In the genomic region with DNA sequence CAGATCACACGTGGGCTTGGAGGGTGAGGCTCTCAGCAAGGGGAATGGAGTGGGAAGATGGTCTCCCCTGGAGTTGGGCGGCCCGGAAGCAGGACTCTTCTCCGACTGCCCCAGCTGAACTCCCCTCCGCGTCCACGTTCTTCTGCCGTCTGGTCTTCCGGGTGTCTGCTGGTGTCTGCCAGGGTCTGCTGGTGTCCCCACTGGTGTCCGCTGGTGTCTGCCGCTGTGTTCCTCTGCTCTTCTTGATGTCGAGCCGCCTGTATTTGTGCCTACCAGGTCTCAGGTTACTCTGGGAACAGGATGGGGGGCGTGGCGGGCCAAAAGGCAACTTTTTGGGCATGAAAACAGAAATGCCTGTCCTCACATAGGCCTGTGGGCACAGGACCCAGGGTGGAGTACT, we compare ENCODE assay signal across 33 cellular contexts.
"Had no signal": no experiment of that assay in that cellular context is flagged by ENCODE, and none has a peak within 500 bp of the region (broad histone marks: within the 10 kb centered on the region; RNA-seq: fewer than 3 reads in every experiment).

No MANE protein-coding gene starts in this region.

- H3K36me3 Mint-ChIP-seq: activated CD8-positive, alpha-beta memory T cell treated with anti-CD3 and anti-CD28 coated beads, Interleukin-2, amount 10 ng/mL, durations not matched to agents 7 days and 5 days; activated naive CD4-positive, alpha-beta T cell treated with anti-CD3 and anti-CD28 coated beads, Interleukin-2, amount 10 ng/mL, durations not matched to agents 7 days and 5 days; activated naive CD8-positive, alpha-beta T cell; brain had no signal

- H3K4me1 ChIP-seq: Peyer's patch had no signal

- H3K4me3 ChIP-seq: MG63, Peyer's patch had no signal

- H3K4me1 Mint-ChIP-seq: activated CD4-positive, alpha-beta memory T cell treated with anti-CD3 and anti-CD28 coated beads, Interleukin-2, amount 10 ng/mL, durations not matched to agents 7 days and 5 days; activated CD8-positive, alpha-beta memory T cell treated with anti-CD3 and anti-CD28 coated beads, Interleukin-2, amount 10 ng/mL, durations not matched to agents 7 days and 5 days; activated naive CD4-positive, alpha-beta T cell treated with anti-CD3 and anti-CD28 coated beads, Interleukin-2, amount 10 ng/mL, durations not matched to agents 7 days and 5 days; activated naive CD8-positive, alpha-beta T cell treated with anti-CD3 and anti-CD28 coated beads, Interleukin-2, amount 50 U/mL, for 24 hours had no signal

- H3K27me3 Mint-ChIP-seq: activated CD4-positive, alpha-beta memory T cell treated with anti-CD3 and anti-CD28 coated beads, Interleukin-2, amount 10 ng/mL, durations not matched to agents 7 days and 5 days; activated CD8-positive, alpha-beta memory T cell treated with anti-CD3 and anti-CD28 coated beads, Interleukin-2, amount 10 ng/mL, durations not matched to agents 7 days and 5 days; activated naive CD4-positive, alpha-beta T cell treated with anti-CD3 and anti-CD28 coated beads, Interleukin-2, amount 10 ng/mL, durations not matched to agents 7 days and 5 days; activated naive CD8-positive, alpha-beta T cell; activated naive CD8-positive, alpha-beta T cell treated with anti-CD3 and anti-CD28 coated beads, Interleukin-2, amount 50 U/mL, for 24 hours; brain had no signal

- H3K27ac Mint-ChIP-seq: activated CD4-positive, alpha-beta memory T cell treated with anti-CD3 and anti-CD28 coated beads, Interleukin-2, amount 10 ng/mL, durations not matched to agents 7 days and 5 days; activated CD8-positive, alpha-beta memory T cell treated with anti-CD3 and anti-CD28 coated beads, Interleukin-2, amount 10 ng/mL, durations not matched to agents 7 days and 5 days; activated naive CD4-positive, alpha-beta T cell treated with anti-CD3 and anti-CD28 coated beads, Interleukin-2, amount 10 ng/mL, durations not matched to agents 7 days and 5 days; activated naive CD8-positive, alpha-beta T cell; activated naive CD8-positive, alpha-beta T cell treated with anti-CD3 and anti-CD28 coated beads, Interleukin-2, amount 50 U/mL, for 24 hours; brain had no signal

- DNase-seq: activated CD4-positive, alpha-beta memory T cell treated with anti-CD3 and anti-CD28 coated beads, Interleukin-2, amount 10 ng/mL, durations not matched to agents 7 days and 5 days; activated CD4-positive, alpha-beta T cell treated with anti-CD3 and anti-CD28 coated beads for 1 hour; activated CD4-positive, alpha-beta T cell treated with anti-CD3 and anti-CD28 coated beads for 48 hours; activated CD4-positive, CD25-positive, alpha-beta regulatory T cell; activated CD8-positive, alpha-beta memory T cell treated with anti-CD3 and anti-CD28 coated beads for 24 hours; activated CD8-positive, alpha-beta memory T cell treated with anti-CD3 and anti-CD28 coated beads, Interleukin-2, amount 10 ng/mL, durations not matched to agents 7 days and 5 days; activated CD8-positive, alpha-beta memory T cell treated with anti-CD3 and anti-CD28 coated beads, Interleukin-2, amount 50 U/mL, for 48 hours; activated effector memory CD4-positive, alpha-beta T cell treated with Interleukin-2 at 50 U/mL for 16 hours; activated naive CD4-positive, alpha-beta T cell treated with anti-CD3 and anti-CD28 coated beads, Interleukin-2, amount 10 ng/mL, durations not matched to agents 7 days and 5 days; activated naive CD8-positive, alpha-beta T cell treated with anti-CD3 and anti-CD28 coated beads, Interleukin-2, amount 50 U/mL, for 24 hours; activated T-cell treated with anti-CD3 and anti-CD28 coated beads, Interleukin-2, amount 50 U/mL, for 48 hours; anterior cingulate cortex; caudate nucleus; Kasumi-1; KG1; MG63; NCI-H1048; NCI-H1105 treated with DMSO at 0.1 percent for 48 hours; NCI-H1436; NCI-H1694; NCI-H1930; NCI-H2081 treated with DMSO at 0.1 percent for 48 hours; NCI-H345; NCI-H524 treated with DMSO at 0.1 percent for 48 hours; Peyer's patch; RPMI8226; SW 1271; T-helper 1 cell; T-helper 2 cell; T-helper 9 cell had no signal

- ATAC-seq: activated CD8-positive, alpha-beta memory T cell treated with anti-CD3 and anti-CD28 coated beads, Interleukin-2, amount 10 ng/mL, durations not matched to agents 7 days and 5 days; activated naive CD8-positive, alpha-beta T cell treated with anti-CD3 and anti-CD28 coated beads, Interleukin-2, amount 50 U/mL, for 24 hours had no signal

- H3K9me3 ChIP-seq: MG63, Peyer's patch had no signal

- H3K27ac ChIP-seq: Peyer's patch, VCaP had no signal

- H3K27me3 ChIP-seq: MG63, Peyer's patch had no signal

- H3K36me3 ChIP-seq: MG63, Peyer's patch had no signal

- H3K4me3 Mint-ChIP-seq: activated CD4-positive, alpha-beta memory T cell treated with anti-CD3 and anti-CD28 coated beads, Interleukin-2, amount 10 ng/mL, durations not matched to agents 7 days and 5 days; activated CD8-positive, alpha-beta memory T cell treated with anti-CD3 and anti-CD28 coated beads, Interleukin-2, amount 10 ng/mL, durations not matched to agents 7 days and 5 days; activated naive CD4-positive, alpha-beta T cell treated with anti-CD3 and anti-CD28 coated beads, Interleukin-2, amount 10 ng/mL, durations not matched to agents 7 days and 5 days; activated naive CD8-positive, alpha-beta T cell; activated naive CD8-positive, alpha-beta T cell treated with anti-CD3 and anti-CD28 coated beads, Interleukin-2, amount 50 U/mL, for 24 hours; brain had no signal
